Comparison of ENCODE assay signal across 9 cellular contexts in the genomic region with DNA sequence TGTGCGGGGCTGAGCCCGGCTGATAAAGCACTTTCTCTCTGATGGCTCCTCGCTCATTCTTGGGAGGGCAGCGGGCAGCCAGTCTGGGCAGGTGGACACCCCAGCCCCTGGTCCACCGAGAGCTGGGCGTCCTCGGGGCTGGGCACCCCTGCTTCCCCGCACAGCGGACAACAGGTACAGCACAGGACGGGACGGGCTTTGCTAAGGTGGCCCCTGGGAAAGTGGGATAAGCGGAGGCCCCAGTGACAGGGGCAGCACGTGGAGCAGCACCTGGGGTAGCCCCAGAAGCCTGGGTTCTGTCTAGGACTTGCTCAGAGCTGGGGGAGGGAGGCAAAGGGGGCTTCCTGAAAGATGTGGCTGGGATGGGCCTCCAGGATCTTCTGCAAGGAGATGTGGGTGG. TPM values are rescaled to one million over a fixed set of nuclear protein-coding genes. Genes with fewer than 3 reads are reported as not detected.
A peak's percentile ranks its signal among the peaks of the same experiment; 100 is the strongest.
DNase-seq lines count a peak whose midpoint lies in the region; ATAC-seq, FAIRE-seq and TF ChIP-seq lines count a peak whose summit lies in the region.
"Not testable (repeated sequence)": the region's sequence is repeated elsewhere in the genome, so short reads cannot be mapped to it uniquely, and the experiment has no call there.
"Had no signal": no experiment of that assay in that cellular context is flagged by ENCODE, and none has a peak within 500 bp of the region (broad histone marks: within the 10 kb centered on the region; RNA-seq: fewer than 3 reads in every experiment).

No MANE protein-coding gene starts in this region.

- not testable (repeated sequence) for H3K79me2 ChIP-seq in HepG2 (ENCODE audit: insufficient read depth, low read length)

- not testable (repeated sequence) for H3K4me2 ChIP-seq in A549; HepG2 (ENCODE audit: low read depth, low read length)

- H3K4me3 ChIP-seq in A549; right cardiac atrium (ENCODE audit: low read length); HepG2 (replicated peaks in 1 of 3; ENCODE audit: insufficient read depth in 1 of 3, low read depth in 2 of 3, low read length in 3 of 3); sigmoid colon: not testable (repeated sequence)

- H2AFZ ChIP-seq in HepG2 (ENCODE audit: low read length) = not testable (repeated sequence)

- not testable (repeated sequence) for H3K9me3 ChIP-seq in A549; right cardiac atrium (ENCODE audit: control insufficient read depth, low read length); HepG2 (ENCODE audit: low read length); sigmoid colon

- H3K4me1 ChIP-seq in A549; right cardiac atrium (ENCODE audit: control insufficient read depth, insufficient read depth, low read length); HepG2 (ENCODE audit: insufficient read depth, low read length): not testable (repeated sequence)
- H3K4me1 ChIP-seq in sigmoid colon = peaks cover 0 to 25% (median 20%) of the 10 kb centered on the region in 4 donors

- not testable (repeated sequence) for TF ChIP-seq EP300 in A549 (IDR thresholded peaks at IDR 0.05); HepG2 (IDR thresholded peaks at IDR 0.05; ENCODE audit: low read depth in 2 of 2, low read length in 2 of 2); HepG2 (CRISPR knock-in tag; IDR thresholded peaks at IDR 0.05; ENCODE audit: borderline replicate concordance); sigmoid colon (IDR thresholded peaks at IDR 0.05)

- not testable (repeated sequence) for H3K36me3 ChIP-seq in HepG2 (replicated peaks in 1 of 2; ENCODE audit: control insufficient read depth in 1 of 2, insufficient read depth in 2 of 2, low read length in 2 of 2)
- H3K36me3 ChIP-seq in sigmoid colon = peaks cover 4 to 21% (median 17%) of the 10 kb centered on the region in 4 donors

- in situ Hi-C loops in HepG2 (cut with HindIII; ENCODE audit: extremely low pct_ligation_motif_present, low pct_unique_long_range_greater_than_20kb) = not testable (repeated sequence)

- ATAC-seq in A549 = peak; percentile 3 to 19; a peak in 2 of 6 replicates
- ATAC-seq in right cardiac atrium = not testable (repeated sequence)
- peak; percentile 4; the same call in 1 of the 3 replicates for ATAC-seq in HepG2

- H3K9ac ChIP-seq in HepG2 (ENCODE audit: insufficient read depth, low read depth, low read length) = not testable (repeated sequence)

- BruUV-seq in HepG2 (replicated peaks; lab: Mats Ljungman, UMichigan) = not testable (repeated sequence)

- not testable (repeated sequence) for TF ChIP-seq CTCF in A549 (IDR thresholded peaks at IDR 0.05); HepG2 (CRISPR knock-in tag; IDR thresholded peaks at IDR 0.05); sigmoid colon (IDR thresholded peaks at IDR 0.05)

- TF ChIP-seq RAD21 in A549 (conservative IDR thresholded peaks at IDR 0.05 in 1 of 2, IDR thresholded peaks at IDR 0.05 in 1 of 2); HepG2 (CRISPR knock-in tag; IDR thresholded peaks at IDR 0.05): not testable (repeated sequence)

- CTCF ChIA-PET in A549 (lab: Yijun Ruan, JAX); HepG2 (lab: Yijun Ruan, JAX; ENCODE audit: low intra/inter-chr PET ratio, low total read pairs): not testable (repeated sequence)

- POLR2A ChIA-PET in A549 (lab: Yijun Ruan, JAX); HepG2 (lab: Yijun Ruan, JAX): not testable (repeated sequence)

- TF ChIP-seq POLR2A in A549 (IDR thresholded peaks at IDR 0.05; ENCODE audit: low read length); HepG2 (IDR thresholded peaks at IDR 0.05; ENCODE audit: insufficient read depth in 1 of 2, low read depth in 2 of 2, low read length in 2 of 2); sigmoid colon (IDR thresholded peaks at IDR 0.05): not testable (repeated sequence)

- not testable (repeated sequence) for H4K20me1 ChIP-seq in HepG2 (ENCODE audit: insufficient read depth, low read length)

- intact Hi-C loops in right cardiac atrium (cut with DNase I); HepG2 (cut with micrococcal nuclease; ENCODE audit: unreplicated experiment); sigmoid colon (cut with DNase I): not testable (repeated sequence)

- H3K27me3 ChIP-seq in right cardiac atrium (ENCODE audit: control insufficient read depth, insufficient read depth); HepG2 (ENCODE audit: control insufficient read depth in 1 of 2, insufficient read depth in 2 of 2, low read length in 2 of 2): not testable (repeated sequence)
- H3K27me3 ChIP-seq in sigmoid colon = peaks cover 17 to 28% (median 27%) of the 10 kb centered on the region in 3 donors

- FAIRE-seq in A549 (lab: Jason Lieb, UNC); HepG2 (lab: Jason Lieb, UNC): not testable (repeated sequence)

- not testable (repeated sequence) for DNase-seq in A549 (ENCODE audit: low read depth in 1 of 2, low spot score in 1 of 2); HepG2 (ENCODE audit: low spot score)
- peak; percentile 28 for DNase-seq in activated CD4-positive, CD25-positive, alpha-beta regulatory T cell treated with anti-CD3 and anti-CD28 coated beads, Interleukin-2, amount 50 U/mL, for 72 hours
- peak; percentile 63 for DNase-seq in activated effector memory CD4-positive, alpha-beta T cell treated with anti-CD3 and anti-CD28 coated beads, Interleukin-2, amount 50 U/mL, for 16 hours
- DNase-seq in ecto neural progenitor cell (ENCODE audit: low spot score) = peak; percentile 42
- DNase-seq in right cardiac atrium = peak in 2 of 3 donors; percentile 11 to 52
- peak; percentile 89 for DNase-seq in mesenteric fat pad (ENCODE audit: low spot score)
- DNase-seq in sigmoid colon = peak; percentile 37

- H3K27ac ChIP-seq in A549; right cardiac atrium (ENCODE audit: low read length); HepG2 (ENCODE audit: extremely low read length, insufficient read depth, low read length); sigmoid colon: not testable (repeated sequence)

- WGBS in A549 (ENCODE audit: missing lambda C conversion rate) = 89% methylated on average over 9 of the region's 13 CpGs
- 94% methylated on average over 9 of the region's 13 CpGs for whole genome bisulfite sequencing in right cardiac atrium
- 98% methylated on average over 9 of the region's 13 CpGs for WGBS in HepG2 (ENCODE audit: low lambda C conversion rate)
- WGBS in sigmoid colon, 2 donors = 91 to 94% methylated on average over 9 of the region's 13 CpGs

RNA-seq across cellular contexts. Expression of a gene that starts 2.6 kb away (rescaled TPM):
- polyA plus RNA-seq in A549 (2011; rRNA removed) = not detected in 2 replicates
- polyA plus RNA-seq in A549 (2012; cell fraction: cytosol; rRNA removed) = 0.45 and 0.52 TPM in 2 replicates
- polyA plus RNA-seq in A549 (2012; cell fraction: nucleus; rRNA removed) = 3.9 and 4.0 TPM in 2 replicates
- 0.66 to 1.0 TPM (median 0.84 TPM) in 3 replicates for polyA plus RNA-seq in A549 (2017; fragmentation: RNase III; extraction: RNeasy Plus Mini Kit Qiagen cat#74134 plus additional on column Dnase treatment)
- 0.50 TPM in 1 of 2 replicates, not detected in the other for polyA minus RNA-seq in A549 (2011; rRNA and poly(A)+ RNA removed)
- 10 to 100 TPM; 18.7 to 22.4 (median 19.9) TPM for total RNA-seq in right cardiac atrium
- polyA plus RNA-seq in right cardiac atrium = 15.8 TPM
- 0.75 and 1.0 TPM in 2 replicates for total RNA-seq in HepG2 (2016; rRNA removed; fragmentation: Illumina TruSeq; extraction: Trizol)
- total RNA-seq in HepG2 (2016; cell fraction: cytosol; rRNA removed; fragmentation: Illumina TruSeq; extraction: Trizol; ENCODE audit: low read depth) = 1.0 and 1.4 TPM in 2 replicates
- total RNA-seq in HepG2 (2016; cell fraction: insoluble cytoplasmic fraction; rRNA removed; fragmentation: Illumina TruSeq; extraction: Trizol) = 0.46 and 1.8 TPM in 2 replicates
- total RNA-seq in HepG2 (2016; cell fraction: membrane; rRNA removed; fragmentation: Illumina TruSeq; extraction: Trizol) = 1.1 and 1.5 TPM in 2 replicates
- total RNA-seq in HepG2 (2016; cell fraction: nucleus; rRNA removed; fragmentation: Illumina TruSeq; extraction: Trizol) = 2.1 and 2.7 TPM in 2 replicates
- polyA plus RNA-seq in HepG2 (2011; rRNA removed) = 0.61 and 2.0 TPM in 2 replicates
- 0.92 and 1.5 TPM in 2 replicates for polyA plus RNA-seq in HepG2 (2011; cell fraction: cytosol; rRNA removed)
- polyA plus RNA-seq in HepG2 (2011; cell fraction: nucleus; rRNA removed) = 16.7 and 18.0 TPM in 2 replicates
- 0.85 and 1.5 TPM in 2 replicates for polyA plus RNA-seq in HepG2 (2012)
- polyA plus RNA-seq in HepG2 (2016; cell fraction: cytosol; fragmentation: Illumina TruSeq; extraction: Trizol; ENCODE audit: low read depth) = 0.46 and 1.3 TPM in 2 replicates
- 0.38 and 0.46 TPM in 2 replicates for polyA plus RNA-seq in HepG2 (2016; cell fraction: insoluble cytoplasmic fraction; fragmentation: Illumina TruSeq; extraction: Trizol; ENCODE audit: low read depth)
- polyA plus RNA-seq in HepG2 (2016; cell fraction: membrane; fragmentation: Illumina TruSeq; extraction: Trizol; ENCODE audit: low read depth) = 0.78 and 1.4 TPM in 2 replicates
- 0.47 and 1.1 TPM in 2 replicates for polyA plus RNA-seq in HepG2 (2016; cell fraction: nucleus; fragmentation: Illumina TruSeq; extraction: Trizol; ENCODE audit: insufficient read depth, low read depth)
- 0.54 and 0.75 TPM in 2 replicates for polyA minus RNA-seq in HepG2 (2011; rRNA and poly(A)+ RNA removed; ENCODE audit: low replicate concordance)
- polyA minus RNA-seq in HepG2 (2011; cell fraction: cytosol; rRNA and poly(A)+ RNA removed) = 0.79 TPM in 1 of 2 replicates, not detected in the other
- polyA minus RNA-seq in HepG2 (2011; cell fraction: nucleus; rRNA and poly(A)+ RNA removed) = 0.77 and 1.4 TPM in 2 replicates
- total RNA-seq in mesenteric fat pad = 17.2 TPM
- total RNA-seq in sigmoid colon = 10 to 100 TPM in 2 of 4 donors, 1 to 10 TPM in 2; 1.8 to 58.7 (median 17.2) TPM
- polyA plus RNA-seq in sigmoid colon = 1 to 10 TPM; 2.2 to 3.6 (median 2.3) TPM
- total RNA-seq: HT1080 had no signal

RNA-seq across cellular contexts. Expression of a gene that starts 19.3 kb away (rescaled TPM):
- 4.9 and 5.1 TPM in 2 replicates for polyA plus RNA-seq in A549 (2011; rRNA removed)
- 16.6 and 23.4 TPM in 2 replicates for polyA plus RNA-seq in A549 (2012; cell fraction: cytosol; rRNA removed)
- polyA plus RNA-seq in A549 (2012; cell fraction: nucleus; rRNA removed) = 132 and 216 TPM in 2 replicates
- 15.7 to 21.9 TPM (median 20.0 TPM) in 3 replicates for polyA plus RNA-seq in A549 (2017; fragmentation: RNase III; extraction: RNeasy Plus Mini Kit Qiagen cat#74134 plus additional on column Dnase treatment)
- polyA minus RNA-seq in A549 (2011; rRNA and poly(A)+ RNA removed) = 4.6 and 6.2 TPM in 2 replicates
- total RNA-seq in right cardiac atrium = 10 to 100 TPM; 49.5 to 77.8 (median 65.5) TPM
- 52.5 TPM for polyA plus RNA-seq in right cardiac atrium
- total RNA-seq in HepG2 (2016; rRNA removed; fragmentation: Illumina TruSeq; extraction: Trizol) = 10.3 and 30.4 TPM in 2 replicates
- 16.4 and 16.7 TPM in 2 replicates for total RNA-seq in HepG2 (2016; cell fraction: cytosol; rRNA removed; fragmentation: Illumina TruSeq; extraction: Trizol; ENCODE audit: low read depth)
- 9.2 and 32.3 TPM in 2 replicates for total RNA-seq in HepG2 (2016; cell fraction: insoluble cytoplasmic fraction; rRNA removed; fragmentation: Illumina TruSeq; extraction: Trizol)
- total RNA-seq in HepG2 (2016; cell fraction: membrane; rRNA removed; fragmentation: Illumina TruSeq; extraction: Trizol) = 20.6 and 22.6 TPM in 2 replicates
- 24.1 and 25.9 TPM in 2 replicates for total RNA-seq in HepG2 (2016; cell fraction: nucleus; rRNA removed; fragmentation: Illumina TruSeq; extraction: Trizol)
- polyA plus RNA-seq in HepG2 (2011; rRNA removed) = 19.9 and 31.3 TPM in 2 replicates
- polyA plus RNA-seq in HepG2 (2011; cell fraction: cytosol; rRNA removed) = 12.2 and 30.4 TPM in 2 replicates
- 421 and 707 TPM in 2 replicates for polyA plus RNA-seq in HepG2 (2011; cell fraction: nucleus; rRNA removed)
- 16.8 and 35.3 TPM in 2 replicates for polyA plus RNA-seq in HepG2 (2012)
- 15.5 and 15.9 TPM in 2 replicates for polyA plus RNA-seq in HepG2 (2016; cell fraction: cytosol; fragmentation: Illumina TruSeq; extraction: Trizol; ENCODE audit: low read depth)
- 9.4 and 11.7 TPM in 2 replicates for polyA plus RNA-seq in HepG2 (2016; cell fraction: insoluble cytoplasmic fraction; fragmentation: Illumina TruSeq; extraction: Trizol; ENCODE audit: low read depth)
- 14.1 and 15.4 TPM in 2 replicates for polyA plus RNA-seq in HepG2 (2016; cell fraction: membrane; fragmentation: Illumina TruSeq; extraction: Trizol; ENCODE audit: low read depth)
- 59.2 and 75.4 TPM in 2 replicates for polyA plus RNA-seq in HepG2 (2016; cell fraction: nucleus; fragmentation: Illumina TruSeq; extraction: Trizol; ENCODE audit: insufficient read depth, low read depth)
- polyA minus RNA-seq in HepG2 (2011; rRNA and poly(A)+ RNA removed; ENCODE audit: low replicate concordance) = 24.6 and 100 TPM in 2 replicates
- polyA minus RNA-seq in HepG2 (2011; cell fraction: cytosol; rRNA and poly(A)+ RNA removed) = 27.4 and 28.8 TPM in 2 replicates
- 51.5 and 62.8 TPM in 2 replicates for polyA minus RNA-seq in HepG2 (2011; cell fraction: nucleus; rRNA and poly(A)+ RNA removed)
- 37.9 TPM for total RNA-seq in mesenteric fat pad
- total RNA-seq in sigmoid colon = 10 to 100 TPM; 32.7 to 95.3 (median 53.6) TPM
- 10 to 100 TPM; 24.6 to 77.6 (median 33.3) TPM for polyA plus RNA-seq in sigmoid colon

RNA-seq across cellular contexts. Expression of a gene that starts 24.2 kb away (rescaled TPM):
- polyA plus RNA-seq in A549 (2011; rRNA removed) (7.6 and 11.3 TPM in 2 replicates), A549 (2017; fragmentation: RNase III; extraction: RNeasy Plus Mini Kit Qiagen cat#74134 plus additional on column Dnase treatment) (33.8 to 35.0 TPM (median 33.8 TPM) in 3 replicates), right cardiac atrium (27.0 TPM), HepG2 (2011; rRNA removed) (3.6 and 3.9 TPM in 2 replicates), sigmoid colon (10 to 100 TPM; 30.0 to 38.4 (median 37.9) TPM)
- 11.0 and 12.3 TPM in 2 replicates for polyA plus RNA-seq in A549 (2012; cell fraction: cytosol; rRNA removed)
- polyA plus RNA-seq in A549 (2012; cell fraction: nucleus; rRNA removed) = 22.1 and 34.8 TPM in 2 replicates
- 4.3 and 4.8 TPM in 2 replicates for polyA minus RNA-seq in A549 (2011; rRNA and poly(A)+ RNA removed)
- total RNA-seq in right cardiac atrium (10 to 100 TPM; 18.8 to 20.6 (median 19.7) TPM), HepG2 (2016; rRNA removed; fragmentation: Illumina TruSeq; extraction: Trizol) (12.4 and 15.1 TPM in 2 replicates), mesenteric fat pad (20.8 TPM), sigmoid colon (10 to 100 TPM; 23.9 to 51.0 (median 27.8) TPM)
- 2.3 and 3.1 TPM in 2 replicates for total RNA-seq in HepG2 (2016; cell fraction: cytosol; rRNA removed; fragmentation: Illumina TruSeq; extraction: Trizol; ENCODE audit: low read depth)
- 9.4 and 16.6 TPM in 2 replicates for total RNA-seq in HepG2 (2016; cell fraction: insoluble cytoplasmic fraction; rRNA removed; fragmentation: Illumina TruSeq; extraction: Trizol)
- total RNA-seq in HepG2 (2016; cell fraction: membrane; rRNA removed; fragmentation: Illumina TruSeq; extraction: Trizol) = 3.6 and 4.3 TPM in 2 replicates
- 11.2 TPM in 2 replicates for total RNA-seq in HepG2 (2016; cell fraction: nucleus; rRNA removed; fragmentation: Illumina TruSeq; extraction: Trizol)
- 3.1 TPM in 2 replicates for polyA plus RNA-seq in HepG2 (2011; cell fraction: cytosol; rRNA removed)
- 20.3 and 22.5 TPM in 2 replicates for polyA plus RNA-seq in HepG2 (2011; cell fraction: nucleus; rRNA removed)
- polyA plus RNA-seq in HepG2 (2012) = 15.9 and 17.5 TPM in 2 replicates
- polyA plus RNA-seq in HepG2 (2016; cell fraction: cytosol; fragmentation: Illumina TruSeq; extraction: Trizol; ENCODE audit: low read depth) = 1.4 and 2.2 TPM in 2 replicates
- polyA plus RNA-seq in HepG2 (2016; cell fraction: insoluble cytoplasmic fraction; fragmentation: Illumina TruSeq; extraction: Trizol; ENCODE audit: low read depth) = 21.8 and 26.2 TPM in 2 replicates
- polyA plus RNA-seq in HepG2 (2016; cell fraction: membrane; fragmentation: Illumina TruSeq; extraction: Trizol; ENCODE audit: low read depth) = 4.1 TPM in 2 replicates
- polyA plus RNA-seq in HepG2 (2016; cell fraction: nucleus; fragmentation: Illumina TruSeq; extraction: Trizol; ENCODE audit: insufficient read depth, low read depth) = 56.5 and 61.8 TPM in 2 replicates
- 2.6 and 3.1 TPM in 2 replicates for polyA minus RNA-seq in HepG2 (2011; rRNA and poly(A)+ RNA removed; ENCODE audit: low replicate concordance)
- 2.2 and 3.0 TPM in 2 replicates for polyA minus RNA-seq in HepG2 (2011; cell fraction: cytosol; rRNA and poly(A)+ RNA removed)
- 3.1 and 3.4 TPM in 2 replicates for polyA minus RNA-seq in HepG2 (2011; cell fraction: nucleus; rRNA and poly(A)+ RNA removed)

RNA-seq across cellular contexts. Expression of a gene that starts 34.7 kb away (rescaled TPM):
- polyA plus RNA-seq in A549 (2011; rRNA removed) (0.56 and 0.77 TPM in 2 replicates), A549 (2017; fragmentation: RNase III; extraction: RNeasy Plus Mini Kit Qiagen cat#74134 plus additional on column Dnase treatment) (2.7 to 4.2 TPM (median 4.0 TPM) in 3 replicates), right cardiac atrium (0.68 TPM), HepG2 (2011; rRNA removed) (2.2 and 3.1 TPM in 2 replicates), sigmoid colon (1 to 10 TPM; 1.2 to 3.5 (median 2.8) TPM)
- 2.5 and 4.5 TPM in 2 replicates for polyA plus RNA-seq in A549 (2012; cell fraction: cytosol; rRNA removed)
- 3.3 and 3.9 TPM in 2 replicates for polyA plus RNA-seq in A549 (2012; cell fraction: nucleus; rRNA removed)
- 0.54 and 0.92 TPM in 2 replicates for polyA minus RNA-seq in A549 (2011; rRNA and poly(A)+ RNA removed)
- total RNA-seq in right cardiac atrium (under 1 TPM; 0.47 to 0.97 (median 0.80) TPM), HepG2 (2016; rRNA removed; fragmentation: Illumina TruSeq; extraction: Trizol) (2.0 and 2.5 TPM in 2 replicates), mesenteric fat pad (2.9 TPM), sigmoid colon (1 to 10 TPM in 3 of 4 donors, under 1 TPM in 1; 0.82 to 2.8 (median 1.6) TPM)
- 6.6 and 6.8 TPM in 2 replicates for total RNA-seq in HepG2 (2016; cell fraction: cytosol; rRNA removed; fragmentation: Illumina TruSeq; extraction: Trizol; ENCODE audit: low read depth)
- 2.4 and 2.8 TPM in 2 replicates for total RNA-seq in HepG2 (2016; cell fraction: insoluble cytoplasmic fraction; rRNA removed; fragmentation: Illumina TruSeq; extraction: Trizol)
- total RNA-seq in HepG2 (2016; cell fraction: membrane; rRNA removed; fragmentation: Illumina TruSeq; extraction: Trizol) = 10.4 and 11.3 TPM in 2 replicates
- 1.1 and 1.3 TPM in 2 replicates for total RNA-seq in HepG2 (2016; cell fraction: nucleus; rRNA removed; fragmentation: Illumina TruSeq; extraction: Trizol)
- polyA plus RNA-seq in HepG2 (2011; cell fraction: cytosol; rRNA removed) = 2.6 and 5.4 TPM in 2 replicates
- 3.9 and 4.3 TPM in 2 replicates for polyA plus RNA-seq in HepG2 (2011; cell fraction: nucleus; rRNA removed)
- 4.0 and 4.3 TPM in 2 replicates for polyA plus RNA-seq in HepG2 (2012)
- 20.0 and 21.4 TPM in 2 replicates for polyA plus RNA-seq in HepG2 (2016; cell fraction: cytosol; fragmentation: Illumina TruSeq; extraction: Trizol; ENCODE audit: low read depth)
- 5.1 and 6.0 TPM in 2 replicates for polyA plus RNA-seq in HepG2 (2016; cell fraction: insoluble cytoplasmic fraction; fragmentation: Illumina TruSeq; extraction: Trizol; ENCODE audit: low read depth)
- 21.7 and 28.5 TPM in 2 replicates for polyA plus RNA-seq in HepG2 (2016; cell fraction: membrane; fragmentation: Illumina TruSeq; extraction: Trizol; ENCODE audit: low read depth)
- 4.3 and 4.8 TPM in 2 replicates for polyA plus RNA-seq in HepG2 (2016; cell fraction: nucleus; fragmentation: Illumina TruSeq; extraction: Trizol; ENCODE audit: insufficient read depth, low read depth)
- 4.9 TPM in 1 of 2 replicates, not detected in the other for polyA minus RNA-seq in HepG2 (2011; rRNA and poly(A)+ RNA removed; ENCODE audit: low replicate concordance)
- polyA minus RNA-seq in HepG2 (2011; cell fraction: cytosol; rRNA and poly(A)+ RNA removed) = 4.0 and 4.4 TPM in 2 replicates
- polyA minus RNA-seq in HepG2 (2011; cell fraction: nucleus; rRNA and poly(A)+ RNA removed) = 0.64 and 1.1 TPM in 2 replicates

RNA-seq across cellular contexts. Expression of a gene that starts 58.0 kb away (rescaled TPM):
- polyA plus RNA-seq in A549 (2011; rRNA removed) (10.8 and 16.6 TPM in 2 replicates), A549 (2017; fragmentation: RNase III; extraction: RNeasy Plus Mini Kit Qiagen cat#74134 plus additional on column Dnase treatment) (10.8 to 13.9 TPM (median 13.6 TPM) in 3 replicates), right cardiac atrium (14.3 TPM), HepG2 (2011; rRNA removed) (19.7 and 25.8 TPM in 2 replicates), sigmoid colon (10 to 100 TPM in 2 of 3 donors, 1 to 10 TPM in 1; 9.5 to 38.5 (median 12.0) TPM)
- 6.0 and 9.1 TPM in 2 replicates for polyA plus RNA-seq in A549 (2012; cell fraction: cytosol; rRNA removed)
- polyA plus RNA-seq in A549 (2012; cell fraction: nucleus; rRNA removed) = 20.5 and 23.9 TPM in 2 replicates
- 14.1 and 17.1 TPM in 2 replicates for polyA minus RNA-seq in A549 (2011; rRNA and poly(A)+ RNA removed)
- total RNA-seq in right cardiac atrium (10 to 100 TPM; 16.9 to 29.5 (median 26.2) TPM), HepG2 (2016; rRNA removed; fragmentation: Illumina TruSeq; extraction: Trizol) (10.2 and 14.1 TPM in 2 replicates), mesenteric fat pad (27.7 TPM), sigmoid colon (10 to 100 TPM; 25.0 to 78.1 (median 31.6) TPM)
- total RNA-seq in HepG2 (2016; cell fraction: cytosol; rRNA removed; fragmentation: Illumina TruSeq; extraction: Trizol; ENCODE audit: low read depth) = 6.4 and 6.9 TPM in 2 replicates
- total RNA-seq in HepG2 (2016; cell fraction: insoluble cytoplasmic fraction; rRNA removed; fragmentation: Illumina TruSeq; extraction: Trizol) = 8.0 and 14.4 TPM in 2 replicates
- 9.4 and 10.0 TPM in 2 replicates for total RNA-seq in HepG2 (2016; cell fraction: membrane; rRNA removed; fragmentation: Illumina TruSeq; extraction: Trizol)
- 15.3 and 21.0 TPM in 2 replicates for total RNA-seq in HepG2 (2016; cell fraction: nucleus; rRNA removed; fragmentation: Illumina TruSeq; extraction: Trizol)
- 14.2 and 15.2 TPM in 2 replicates for polyA plus RNA-seq in HepG2 (2011; cell fraction: cytosol; rRNA removed)
- 73.9 and 74.2 TPM in 2 replicates for polyA plus RNA-seq in HepG2 (2011; cell fraction: nucleus; rRNA removed)
- 16.8 and 19.4 TPM in 2 replicates for polyA plus RNA-seq in HepG2 (2012)
- polyA plus RNA-seq in HepG2 (2016; cell fraction: cytosol; fragmentation: Illumina TruSeq; extraction: Trizol; ENCODE audit: low read depth) = 2.0 TPM in 2 replicates
- 10.1 and 12.8 TPM in 2 replicates for polyA plus RNA-seq in HepG2 (2016; cell fraction: insoluble cytoplasmic fraction; fragmentation: Illumina TruSeq; extraction: Trizol; ENCODE audit: low read depth)
- polyA plus RNA-seq in HepG2 (2016; cell fraction: membrane; fragmentation: Illumina TruSeq; extraction: Trizol; ENCODE audit: low read depth) = 5.9 and 6.3 TPM in 2 replicates
- polyA plus RNA-seq in HepG2 (2016; cell fraction: nucleus; fragmentation: Illumina TruSeq; extraction: Trizol; ENCODE audit: insufficient read depth, low read depth) = 59.0 and 64.5 TPM in 2 replicates
- 23.7 and 29.9 TPM in 2 replicates for polyA minus RNA-seq in HepG2 (2011; rRNA and poly(A)+ RNA removed; ENCODE audit: low replicate concordance)
- 12.5 and 12.9 TPM in 2 replicates for polyA minus RNA-seq in HepG2 (2011; cell fraction: cytosol; rRNA and poly(A)+ RNA removed)
- 19.1 and 24.4 TPM in 2 replicates for polyA minus RNA-seq in HepG2 (2011; cell fraction: nucleus; rRNA and poly(A)+ RNA removed)
